In genomic region chr7:136919820-136920219, GRCh38 we compare ENCODE assay signal across 28 cellular contexts. TPM values are rescaled to one million over a fixed set of nuclear protein-coding genes. Genes with fewer than 3 reads are reported as not detected.
"Had no signal": no experiment of that assay in that cellular context is flagged by ENCODE, and none has a peak within 500 bp of the region (broad histone marks: within the 10 kb centered on the region; RNA-seq: fewer than 3 reads in every experiment).

No MANE protein-coding gene starts in this region.

- H3K27me3 ChIP-seq: neural progenitor cell, neutrophil, right atrium auricular region, sigmoid colon, spleen, suprapubic skin, tibial nerve, uterus had no signal

- H2AFZ ChIP-seq: neural progenitor cell had no signal

- H3K36me3 ChIP-seq: left ventricle myocardium inferior, neural progenitor cell, neutrophil, spleen, suprapubic skin, thoracic aorta, tibial nerve, uterus had no signal

- H3K4me2 ChIP-seq: neural progenitor cell had no signal

- H3K4me1 ChIP-seq: neural progenitor cell, spleen, suprapubic skin, tibial nerve, uterus had no signal

- H3K9ac ChIP-seq: neural progenitor cell had no signal

- H3K27ac ChIP-seq: left ventricle myocardium inferior, neural progenitor cell, neutrophil, right atrium auricular region, sigmoid colon, spleen, suprapubic skin, thoracic aorta, tibial nerve, uterus had no signal

- H3K4me3 ChIP-seq: left ventricle myocardium inferior, lung, mucosa of descending colon, neural progenitor cell, right atrium auricular region, sigmoid colon, spleen, suprapubic skin, thoracic aorta, tibial nerve, uterus had no signal

- H3K9me3 ChIP-seq: left ventricle myocardium inferior, mucosa of descending colon, neutrophil, right atrium auricular region, sigmoid colon, spleen, suprapubic skin, thoracic aorta, tibial nerve, uterus had no signal

- ATAC-seq: mucosa of descending colon; naive thymus-derived CD4-positive, alpha-beta T cell; natural killer cell treated with Interleukin-12 subunit alpha and Interleukin-12 subunit beta and Interleukin-15 and Interleukin-18, amount 100 ng/mL, for 72 hours; stimulated activated effector memory CD8-positive, alpha-beta T cell treated with anti-CD3 and anti-CD28 coated beads, Interleukin-12 subunit alpha, Interleukin-12 subunit beta, amount 100 ng/mL, for 72 hours had no signal

- DNase-seq: hypothalamus; immature natural killer cell; islet precursor cell; left ventricle myocardium inferior; midbrain; mucosa of descending colon; naive thymus-derived CD4-positive, alpha-beta T cell; occipital lobe; sigmoid colon; small intestine; spleen; stimulated activated CD4-positive, alpha-beta T cell treated with anti-CD3 and anti-CD28 coated beads, Interleukin-4, amount 100 ng/mL, for 24 hours; stimulated activated naive CD4-positive, alpha-beta T cell; uterus had no signal

RNA-seq across cellular contexts. Expression of gene CHRM2, which starts 51.4 kb away (rescaled TPM):
- total RNA-seq: kidney epithelial cell; mesenteric fat pad; naive thymus-derived CD4-positive, alpha-beta T cell; natural killer cell treated with Interleukin-12 subunit alpha and Interleukin-12 subunit beta and Interleukin-15 and Interleukin-18, amount 100 ng/mL, for 72 hours; progenitor cell of endocrine pancreas; pulmonary artery endothelial cell; subcutaneous adipose tissue; thoracic aorta; tibial nerve had no signal
- polyA plus RNA-seq: immature natural killer cell; naive thymus-derived CD4-positive, alpha-beta T cell; spleen had no signal
